ENCODE assay signal across 8 cellular contexts in genomic region chr18:63016270-63016669, GRCh38.
DNase-seq lines count a peak whose midpoint lies in the region; ATAC-seq, FAIRE-seq and TF ChIP-seq lines count a peak whose summit lies in the region.

No MANE protein-coding gene starts in this region.

- TF ChIP-seq CTCF in body of pancreas (IDR thresholded peaks at IDR 0.05): peak; percentile 47 to 84 (median 80)

- H3K36me3 ChIP-seq in SK-N-MC (ENCODE audit: insufficient read depth, low read length) (no peaks in the 10 kb centered on the region), body of pancreas (replicated peaks in 1 of 2; ENCODE audit: insufficient read depth in 1 of 2, low read depth in 2 of 2) (no peaks in the 10 kb centered on the region)

- peak; percentile 15 for DNase-seq in activated T-helper 1 cell treated with Interleukin-2 at 50 U/mL for 16 hours (ENCODE audit: low read depth)
- DNase-seq in activated T-helper 1 cell treated with anti-CD3 and anti-CD28 coated beads, Interleukin-12 subunit alpha, Interleukin-12 subunit beta, Interleukin-2, Interleukin-4 antibody, amounts not matched to agents 30 ng/mL and 10 ng/mL and 1 ng/mL, durations not matched to agents 14 hours and 24 hours and 36 hours (ENCODE audit: low spot score): no peak
- peak; percentile 70 for DNase-seq in LoVo (ENCODE audit: low spot score)
- DNase-seq in SK-N-MC (ENCODE audit: low read depth, low spot score): peak; percentile 71
- DNase-seq in body of pancreas: peak; percentile 48 to 63 (median 55)
- DNase-seq in stimulated activated CD4-positive, alpha-beta T cell treated with anti-CD3 and anti-CD28 coated beads, Interleukin-2, amount 100 ng/mL, for 4 hours (ENCODE audit: low read depth): peak; percentile 37

- H3K27ac Mint-ChIP-seq in activated T-helper 1 cell treated with anti-CD3 and anti-CD28 coated beads, Interleukin-12 subunit alpha, Interleukin-12 subunit beta, Interleukin-2, Interleukin-4 antibody, amounts not matched to agents 30 ng/mL and 10 ng/mL and 1 ng/mL, durations not matched to agents 14 hours and 24 hours and 36 hours: no peak overlapping the region

- peak; percentile 98 for FAIRE-seq in islet of Langerhans (lab: Jason Lieb, UNC)

- H3K4me1 ChIP-seq in body of pancreas: no peaks in the 10 kb centered on the region

- H3K9me3 ChIP-seq in SK-N-MC (ENCODE audit: low read depth, low read length) (no peaks in the 10 kb centered on the region), body of pancreas (no peaks in the 10 kb centered on the region)

- H3K27me3 Mint-ChIP-seq in activated T-helper 1 cell treated with anti-CD3 and anti-CD28 coated beads, Interleukin-12 subunit alpha, Interleukin-12 subunit beta, Interleukin-2, Interleukin-4 antibody, amounts not matched to agents 30 ng/mL and 10 ng/mL and 1 ng/mL, durations not matched to agents 14 hours and 24 hours and 36 hours (ENCODE audit: insufficient read depth): peaks cover 65% of the 10 kb centered on the region

- H3K4me3 ChIP-seq in SK-N-MC (no peak overlapping the region), body of pancreas (no peak overlapping the region)

- peaks cover 8% of the 10 kb centered on the region for H3K9me3 Mint-ChIP-seq in activated T-helper 1 cell treated with anti-CD3 and anti-CD28 coated beads, Interleukin-12 subunit alpha, Interleukin-12 subunit beta, Interleukin-2, Interleukin-4 antibody, amounts not matched to agents 30 ng/mL and 10 ng/mL and 1 ng/mL, durations not matched to agents 14 hours and 24 hours and 36 hours

- no peaks in the 10 kb centered on the region for H3K27me3 ChIP-seq in body of pancreas

- no peak for TF ChIP-seq POLR2A in body of pancreas (IDR thresholded peaks at IDR 0.05)

- H3K9ac ChIP-seq in SK-N-MC (ENCODE audit: insufficient read length): no peak overlapping the region

- intact Hi-C loops in activated T-helper 1 cell treated with anti-CD3 and anti-CD28 coated beads, Interleukin-12 subunit alpha, Interleukin-12 subunit beta, Interleukin-2, Interleukin-4 antibody, amounts not matched to agents 30 ng/mL and 10 ng/mL and 1 ng/mL, durations not matched to agents 14 hours and 24 hours and 36 hours (cut with micrococcal nuclease): loop anchor here (1.0 to 5.0 kb wide), 6 partner anchors 57 to 423 kb away; no protein-coding TSS in a partner anchor
- intact Hi-C loops in body of pancreas (cut with DNase I): loop anchor here (5.0 kb wide), 1 partner anchor 421 kb away; no protein-coding TSS in a partner anchor

- H3K4me3 Mint-ChIP-seq in activated T-helper 1 cell treated with anti-CD3 and anti-CD28 coated beads, Interleukin-12 subunit alpha, Interleukin-12 subunit beta, Interleukin-2, Interleukin-4 antibody, amounts not matched to agents 30 ng/mL and 10 ng/mL and 1 ng/mL, durations not matched to agents 14 hours and 24 hours and 36 hours: no peak overlapping the region

- H3K4me1 Mint-ChIP-seq in activated T-helper 1 cell treated with anti-CD3 and anti-CD28 coated beads, Interleukin-12 subunit alpha, Interleukin-12 subunit beta, Interleukin-2, Interleukin-4 antibody, amounts not matched to agents 30 ng/mL and 10 ng/mL and 1 ng/mL, durations not matched to agents 14 hours and 24 hours and 36 hours (ENCODE audit: low read depth): no peaks in the 10 kb centered on the region

- 0% methylated on average over 4 of the region's 4 CpGs for WGBS in body of pancreas, 2 donors

- H3K27ac ChIP-seq in SK-N-MC (no peak overlapping the region), body of pancreas (no peak overlapping the region)

- H3K36me3 Mint-ChIP-seq in activated T-helper 1 cell treated with anti-CD3 and anti-CD28 coated beads, Interleukin-12 subunit alpha, Interleukin-12 subunit beta, Interleukin-2, Interleukin-4 antibody, amounts not matched to agents 30 ng/mL and 10 ng/mL and 1 ng/mL, durations not matched to agents 14 hours and 24 hours and 36 hours (ENCODE audit: low read depth): peaks cover 2% of the 10 kb centered on the region

- ATAC-seq in body of pancreas: peak; percentile 81
- no peak for ATAC-seq in GM21528 (IDR thresholded peaks at IDR 0.05; ENCODE audit: low FRiP score, unreplicated experiment)
